13 cellular contexts compared by ENCODE assay signal in the genomic region with DNA sequence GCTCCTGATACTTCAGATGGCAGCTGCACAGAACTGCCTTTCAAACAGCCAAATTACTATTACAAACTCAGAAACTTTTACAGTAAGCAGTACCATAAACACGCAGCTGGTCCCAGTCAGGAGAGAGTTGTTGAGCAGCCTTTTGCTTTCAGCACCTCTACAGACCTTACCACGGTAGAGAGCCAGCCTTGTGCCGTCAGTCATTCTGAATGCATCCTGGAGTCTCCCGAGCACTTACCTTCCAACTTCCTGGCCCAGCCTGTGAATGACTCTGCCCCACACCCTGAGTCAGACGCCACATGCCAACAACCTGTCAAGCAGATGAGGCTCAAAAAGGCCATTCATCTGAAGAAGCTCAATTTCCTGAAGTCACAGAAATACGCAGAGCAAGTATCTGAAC. TPM values are rescaled to one million over a fixed set of nuclear protein-coding genes. Genes with fewer than 3 reads are reported as not detected.
A peak's percentile ranks its signal among the peaks of the same experiment; 100 is the strongest.
DNase-seq lines count a peak whose midpoint lies in the region; ATAC-seq and TF ChIP-seq lines count a peak whose summit lies in the region.
"Had no signal": no experiment of that assay in that cellular context is flagged by ENCODE, and none has a peak within 500 bp of the region (broad histone marks: within the 10 kb centered on the region; RNA-seq: fewer than 3 reads in every experiment).

No MANE protein-coding gene starts in this region.

- 84% methylated on average over 6 of the region's 6 CpGs for WGBS in mammary epithelial cell (ENCODE audit: low coverage, missing lambda C conversion rate)

- in situ Hi-C loops in mammary epithelial cell (cut with MboI; ENCODE audit: low sequenced_read_pairs in 2 of 2), result no loop called here

- BruUV-seq in mammary epithelial cell (replicated peaks; lab: Mats Ljungman, UMichigan), result no TSS peak

- no peak overlapping the region for H3K9ac ChIP-seq in mammary epithelial cell (ENCODE audit: insufficient read depth, low read length)

- no peaks in the 10 kb centered on the region for H3K4me1 Mint-ChIP-seq in type B pancreatic cell (ENCODE audit: unreplicated experiment)
- H3K4me1 Mint-ChIP-seq in activated naive CD8-positive, alpha-beta T cell treated with anti-CD3 and anti-CD28 coated beads, Interleukin-2, amount 50 U/mL, for 24 hours, result no peaks in the 10 kb centered on the region

- no peaks in the 10 kb centered on the region for H3K4me1 ChIP-seq in mammary epithelial cell (ENCODE audit: insufficient read depth, low read length)
- H3K4me1 ChIP-seq in breast epithelium, result no peaks in the 10 kb centered on the region

- dilution Hi-C loops in mammary epithelial cell (cut with HindIII; ENCODE audit: low sequenced_read_pairs), result no loop called here

- peaks cover 12% of the 10 kb centered on the region for H3K79me2 ChIP-seq in mammary epithelial cell (ENCODE audit: insufficient read depth, low read length)

- H3K4me3 ChIP-seq in mammary epithelial cell (replicated peaks in 1 of 3; ENCODE audit: insufficient read depth in 1 of 3, low read depth in 2 of 3, low read length in 3 of 3), result no peak overlapping the region
- no peak overlapping the region for H3K4me3 ChIP-seq in breast epithelium
- H3K4me3 ChIP-seq in coronary artery, result no peak overlapping the region

- ATAC-seq in left ventricle myocardium superior, result peak; percentile 48
- ATAC-seq in activated naive CD8-positive, alpha-beta T cell treated with anti-CD3 and anti-CD28 coated beads, Interleukin-2, amount 50 U/mL, for 24 hours, result no peak

- H3K27me3 Mint-ChIP-seq in type B pancreatic cell, result no peaks in the 10 kb centered on the region
- no peaks in the 10 kb centered on the region for H3K27me3 Mint-ChIP-seq in activated naive CD8-positive, alpha-beta T cell treated with anti-CD3 and anti-CD28 coated beads, Interleukin-2, amount 50 U/mL, for 24 hours

- DNase-seq in mammary epithelial cell (peak; percentile 23), breast epithelium (ENCODE audit: low spot score in 2 of 2) (no peak), coronary artery (ENCODE audit: low spot score) (peak; percentile 38), left ventricle myocardium superior (no peak), type B pancreatic cell (ENCODE audit: extremely low spot score, unreplicated experiment) (peak; percentile 34), NCI-H2196 (lab: John Stamatoyannopoulos, UW; ENCODE audit: unreplicated experiment) (no peak)
- DNase-seq in activated CD4-positive, alpha-beta T cell treated with anti-CD3 and anti-CD28 coated beads for 48 hours, result no peak
- DNase-seq in activated naive CD8-positive, alpha-beta T cell treated with anti-CD3 and anti-CD28 coated beads, Interleukin-2, amount 50 U/mL, for 24 hours, result no peak
- DNase-seq: NCI-H1436, NCI-H2029 treated with DMSO at 0.1 percent for 48 hours, NCI-H2227 treated with DMSO at 0.1 percent for 48 hours, NCI-H69 had no signal

- H3K4me2 ChIP-seq in mammary epithelial cell (ENCODE audit: insufficient read depth, low read depth, low read length), result no peak overlapping the region

- H3K9me3 Mint-ChIP-seq in type B pancreatic cell, result no peaks in the 10 kb centered on the region
- H3K9me3 Mint-ChIP-seq in activated naive CD8-positive, alpha-beta T cell treated with anti-CD3 and anti-CD28 coated beads, Interleukin-2, amount 50 U/mL, for 24 hours, result no peaks in the 10 kb centered on the region

- no peaks in the 10 kb centered on the region for H3K9me3 ChIP-seq in mammary epithelial cell (replicated peaks; ENCODE audit: insufficient read depth, low read length)
- H3K9me3 ChIP-seq in breast epithelium, result no peaks in the 10 kb centered on the region

- intact Hi-C loops in mammary epithelial cell (cut with micrococcal nuclease), result no loop called here
- intact Hi-C loops in breast epithelium (cut with DNase I; ENCODE audit: low total_unique reads), result no loop called here
- intact Hi-C loops in left ventricle myocardium superior (cut with micrococcal nuclease), result no loop called here

- CTCF ChIA-PET in mammary epithelial cell (lab: Charles Lee; ENCODE audit: low non-redundant PET), result no interaction called here

- no peak for TF ChIP-seq CTCF in mammary epithelial cell (conservative IDR thresholded peaks at IDR 0.05 in 1 of 2, IDR thresholded peaks at IDR 0.05 in 1 of 2; ENCODE audit: extremely low read depth in 1 of 2, insufficient read depth in 1 of 2, low read depth in 1 of 2, low read length in 2 of 2)
- no peak for TF ChIP-seq CTCF in breast epithelium (IDR thresholded peaks at IDR 0.05)
- TF ChIP-seq CTCF in coronary artery (IDR thresholded peaks at IDR 0.05), result no peak
- no peak for TF ChIP-seq CTCF in type B pancreatic cell (conservative IDR thresholded peaks at IDR 0.05)

- no peak overlapping the region for H3K4me3 Mint-ChIP-seq in type B pancreatic cell
- no peak overlapping the region for H3K4me3 Mint-ChIP-seq in activated naive CD8-positive, alpha-beta T cell treated with anti-CD3 and anti-CD28 coated beads, Interleukin-2, amount 50 U/mL, for 24 hours

- no peaks in the 10 kb centered on the region for H3K27me3 ChIP-seq in mammary epithelial cell (ENCODE audit: insufficient read depth, low read length)
- no peaks in the 10 kb centered on the region for H3K27me3 ChIP-seq in breast epithelium

- H3K36me3 Mint-ChIP-seq in type B pancreatic cell, result peaks cover 10% of the 10 kb centered on the region
- H3K36me3 Mint-ChIP-seq in activated naive CD8-positive, alpha-beta T cell treated with anti-CD3 and anti-CD28 coated beads, Interleukin-2, amount 50 U/mL, for 24 hours (ENCODE audit: low read depth), result peaks cover 21% of the 10 kb centered on the region

- H3K36me3 ChIP-seq in mammary epithelial cell (ENCODE audit: insufficient read depth, low read length) (peaks cover 6% of the 10 kb centered on the region), breast epithelium (no peaks in the 10 kb centered on the region)

- H2AFZ ChIP-seq in mammary epithelial cell (ENCODE audit: low read depth, low read length), result no peak overlapping the region

- H3K27ac ChIP-seq in mammary epithelial cell (ENCODE audit: insufficient read depth, low read depth, low read length) (no peak overlapping the region), breast epithelium (no peak overlapping the region), coronary artery (no peak overlapping the region)
- H3K27ac ChIP-seq: C4-2B had no signal

- no peak for TF ChIP-seq POLR2A in breast epithelium (IDR thresholded peaks at IDR 0.05)

- H3K27ac Mint-ChIP-seq in type B pancreatic cell, result no peak overlapping the region
- no peak overlapping the region for H3K27ac Mint-ChIP-seq in activated naive CD8-positive, alpha-beta T cell treated with anti-CD3 and anti-CD28 coated beads, Interleukin-2, amount 50 U/mL, for 24 hours

- H4K20me1 ChIP-seq in mammary epithelial cell (ENCODE audit: insufficient read depth, low read length), result no peaks in the 10 kb centered on the region

RNA-seq across cellular contexts. Expression of a gene that starts 12.4 kb away (rescaled TPM):
- total RNA-seq in mammary epithelial cell (1 to 10 TPM; 4.7 to 8.6 TPM), breast epithelium (1 to 10 TPM; 2.1 to 9.4 (median 3.9) TPM), left ventricle myocardium superior (3.8 TPM), type B pancreatic cell (ENCODE audit: low replicate concordance) (7.8 and 9.7 TPM in 2 replicates)
- 1.9 TPM for polyA plus RNA-seq in mammary epithelial cell
- not detected for polyA minus RNA-seq in mammary epithelial cell

RNA-seq across cellular contexts. Expression of a gene that starts 12.5 kb away (rescaled TPM):
- total RNA-seq in mammary epithelial cell (10 to 100 TPM in 1 of 2 donors, 1 to 10 TPM in 1; 6.3 to 36.3 TPM), breast epithelium (10 to 100 TPM; 11.9 to 17.3 (median 15.1) TPM), left ventricle myocardium superior (10.0 TPM), type B pancreatic cell (ENCODE audit: low replicate concordance) (12.4 and 18.6 TPM in 2 replicates)
- 16.1 TPM for polyA plus RNA-seq in mammary epithelial cell
- polyA minus RNA-seq in mammary epithelial cell, result 35.0 TPM

RNA-seq across cellular contexts. Expression of a gene that starts 54.4 kb away (rescaled TPM):
- total RNA-seq in mammary epithelial cell, result 10 to 100 TPM; 20.3 to 28.8 TPM
- 18.3 TPM for polyA plus RNA-seq in mammary epithelial cell
- polyA minus RNA-seq in mammary epithelial cell, result 10.5 TPM
- total RNA-seq in breast epithelium, result 10 to 100 TPM; 15.2 to 33.8 (median 25.2) TPM
- total RNA-seq in left ventricle myocardium superior, result 9.5 TPM
- total RNA-seq in type B pancreatic cell (ENCODE audit: low replicate concordance), result 20.1 and 21.8 TPM in 2 replicates

Comparison
In these comparisons a context has a peak if more than half of its experiments do, and no peak if none do; other contexts are left out.
1. DNase-seq: peak in mammary epithelial cell (single experiment), coronary artery (single experiment) and type B pancreatic cell (single experiment); none in breast epithelium (0 of 2), left ventricle myocardium superior (single experiment), activated CD4-positive, alpha-beta T cell treated with anti-CD3 and anti-CD28 coated beads for 48 hours (single experiment), activated naive CD8-positive, alpha-beta T cell treated with anti-CD3 and anti-CD28 coated beads, Interleukin-2, amount 50 U/mL, for 24 hours (single experiment) and NCI-H2196 (single experiment).